In genomic region chr17:8314797-8315739, GRCh38 we compare ENCODE assay signal across 19 cellular contexts. TPM values are rescaled to one million over a fixed set of nuclear protein-coding genes. Genes with fewer than 3 reads are reported as not detected.
DNase-seq lines count a peak whose midpoint lies in the region; FAIRE-seq and TF ChIP-seq lines count a peak whose summit lies in the region.
"Had no signal": no experiment of that assay in that cellular context is flagged by ENCODE, and none has a peak within 500 bp of the region (broad histone marks: within the 10 kb centered on the region; RNA-seq: fewer than 3 reads in every experiment).

No MANE protein-coding gene starts in this region.

- H3K27me3 ChIP-seq in keratinocyte (ENCODE audit: control insufficient read depth, extremely low read depth, insufficient read depth, low read length), result peaks cover 43% of the 10 kb centered on the region
- H3K27me3 ChIP-seq in parathyroid adenoma (ENCODE audit: control insufficient read depth, insufficient read depth, low read length), result no peaks in the 10 kb centered on the region
- no peaks in the 10 kb centered on the region for H3K27me3 ChIP-seq in effector memory CD4-positive, alpha-beta T cell (replicated peaks; ENCODE audit: control insufficient read depth, insufficient read depth, low read length, poor library complexity, severe bottlenecking)
- H3K27me3 ChIP-seq: SJCRH30 had no signal

- H3K4me2 ChIP-seq in keratinocyte (ENCODE audit: control insufficient read depth, extremely low read depth, insufficient read depth, low read depth, low read length), result peak overlapping the region; percentile 60
- H3K4me2 ChIP-seq in parathyroid adenoma (ENCODE audit: low read length), result peak overlapping the region; percentile 24

- H3K4me1 ChIP-seq in HEK293 (ENCODE audit: control insufficient read depth, insufficient read depth, low read length) (no peaks in the 10 kb centered on the region), keratinocyte (ENCODE audit: control insufficient read depth, extremely low read depth, insufficient read depth, low read length) (peaks cover 6% of the 10 kb centered on the region), parathyroid adenoma (peaks cover 8% of the 10 kb centered on the region)
- no peaks in the 10 kb centered on the region for H3K4me1 ChIP-seq in effector memory CD4-positive, alpha-beta T cell (ENCODE audit: control insufficient read depth, insufficient read depth, low read length, poor library complexity, severe bottlenecking)

- CTCF ChIA-PET in HEK293 (lab: Yijun Ruan, JAX), result interaction anchor here (0.9 to 1.2 kb wide), 4 partner anchors 11 to 242 kb away, joined by 3 to 5 read pairs (median 3); no protein-coding TSS in a partner anchor

- H3K4me3 Mint-ChIP-seq in chondrocyte (ENCODE audit: unreplicated experiment), result peak overlapping the region; percentile 52

- POLR2A ChIA-PET in HEK293 (lab: Yijun Ruan, JAX), result interaction anchor here (0.6 kb wide), 1 partner anchor 423 kb away, joined by 4 read pairs; no protein-coding TSS in a partner anchor

- H3K36me3 ChIP-seq in HEK293 (ENCODE audit: control insufficient read depth in 2 of 2, insufficient read depth in 1 of 2, low read length in 2 of 2) (no peaks in the 10 kb centered on the region), keratinocyte (ENCODE audit: control insufficient read depth in 2 of 2, extremely low read depth in 1 of 2, insufficient read depth in 2 of 2, low read length in 2 of 2) (no peaks in the 10 kb centered on the region), parathyroid adenoma (ENCODE audit: control insufficient read depth, insufficient read depth, low read length) (no peaks in the 10 kb centered on the region)
- H3K36me3 ChIP-seq in effector memory CD4-positive, alpha-beta T cell (ENCODE audit: control insufficient read depth, insufficient read depth, low read length), result no peaks in the 10 kb centered on the region
- H3K36me3 ChIP-seq: SJCRH30 had no signal

- H3K36me3 Mint-ChIP-seq in chondrocyte (ENCODE audit: low read depth), result no peaks in the 10 kb centered on the region

- H3K27ac ChIP-seq in HEK293 (ENCODE audit: extremely low read depth, low read depth, low read length), result no peak overlapping the region
- no peak overlapping the region for H3K27ac ChIP-seq in keratinocyte (ENCODE audit: control insufficient read depth, insufficient read depth, low read length)
- no peak overlapping the region for H3K27ac ChIP-seq in parathyroid adenoma
- no peak overlapping the region for H3K27ac ChIP-seq in effector memory CD4-positive, alpha-beta T cell (ENCODE audit: insufficient read depth, low read length, poor library complexity, severe bottlenecking)
- H3K27ac ChIP-seq: SJCRH30 had no signal

- TF ChIP-seq CTCF in HEK293 (tag by site-specific recombination; IDR thresholded peaks at IDR 0.05), result no peak
- TF ChIP-seq CTCF in chondrocyte (IDR thresholded peaks at IDR 0.05), result no peak
- TF ChIP-seq CTCF in keratinocyte (optimal IDR thresholded peaks at IDR 0.05 in 1 of 3, IDR thresholded peaks at IDR 0.05 in 1 of 3, conservative IDR thresholded peaks at IDR 0.05 in 1 of 3; ENCODE audit: extremely low read depth in 1 of 3, insufficient read depth in 2 of 3, low read length in 3 of 3), result no peak
- no peak for TF ChIP-seq CTCF in parathyroid adenoma (IDR thresholded peaks at IDR 0.05)

- no peaks in the 10 kb centered on the region for H3K9me1 ChIP-seq in keratinocyte (ENCODE audit: control insufficient read depth, extremely low read depth, insufficient read depth, low read length)

- no peaks in the 10 kb centered on the region for H3K9me3 Mint-ChIP-seq in chondrocyte (ENCODE audit: low read depth)

- dilution Hi-C loops in keratinocyte (cut with MboI; ENCODE audit: extremely low pct_ligation_motif_present, low sequenced_read_pairs), result no loop called here

- H3K27ac Mint-ChIP-seq in chondrocyte (ENCODE audit: unreplicated experiment), result no peak overlapping the region

- no peaks in the 10 kb centered on the region for H4K20me1 ChIP-seq in keratinocyte (ENCODE audit: control insufficient read depth, extremely low read depth, insufficient read depth, low read length)

- H3K9me3 ChIP-seq in HEK293 (ENCODE audit: control insufficient read depth, insufficient read depth, low read depth, low read length), result no peaks in the 10 kb centered on the region
- no peaks in the 10 kb centered on the region for H3K9me3 ChIP-seq in keratinocyte (ENCODE audit: control insufficient read depth, low read depth, low read length)
- no peaks in the 10 kb centered on the region for H3K9me3 ChIP-seq in parathyroid adenoma (ENCODE audit: control insufficient read depth, low read length)
- no peaks in the 10 kb centered on the region for H3K9me3 ChIP-seq in effector memory CD4-positive, alpha-beta T cell (ENCODE audit: control insufficient read depth, low read length)
- H3K9me3 ChIP-seq: SJCRH30 had no signal

- H3K79me2 ChIP-seq in keratinocyte (ENCODE audit: control insufficient read depth, insufficient read depth, low read length) (no peaks in the 10 kb centered on the region), parathyroid adenoma (no peaks in the 10 kb centered on the region)

- DNase-seq in chondrocyte (ENCODE audit: low spot score) (peak; percentile 42), keratinocyte (ENCODE audit: low read depth, low spot score) (no peak), NCI-H2196 treated with DMSO at 0.1 percent for 48 hours (lab: John Stamatoyannopoulos, UW; ENCODE audit: unreplicated experiment) (no peak), NCI-H2227 (lab: John Stamatoyannopoulos, UW; ENCODE audit: unreplicated experiment) (no peak)
- DNase-seq in effector memory CD4-positive, alpha-beta T cell, result no peak
- no peak for DNase-seq in stimulated activated CD4-positive, alpha-beta T cell treated with anti-CD3 and anti-CD28 coated beads, Interleukin-2, amount 100 ng/mL, for 48 hours
- DNase-seq: activated effector memory CD4-positive, alpha-beta T cell treated with Interleukin-2 at 50 U/mL for 16 hours; C1 segment of cervical spinal cord; DMS79 treated with DMSO at 0.1 percent for 48 hours; head of caudate nucleus; NCI-H2171; SJCRH30; stimulated activated CD4-positive, alpha-beta T cell treated with anti-CD3 and anti-CD28 coated beads, Interleukin-4, amount 100 ng/mL, for 24 hours had no signal

- peaks cover 40% of the 10 kb centered on the region for H3K27me3 Mint-ChIP-seq in chondrocyte (ENCODE audit: low read depth)

- H2AFZ ChIP-seq in keratinocyte (ENCODE audit: control insufficient read depth, low read length) (peak overlapping the region; percentile 46), parathyroid adenoma (peak overlapping the region; percentile 82)

- H3K4me3 ChIP-seq in HEK293 (ENCODE audit: low read depth, low read length), result no peak overlapping the region
- H3K4me3 ChIP-seq in keratinocyte (ENCODE audit: control insufficient read depth in 2 of 3, extremely low read depth in 1 of 3, insufficient read depth in 2 of 3, low read depth in 1 of 3, low read length in 3 of 3), result peak overlapping the region in 1 of 3 experiments; percentile 27
- no peak overlapping the region for H3K4me3 ChIP-seq in parathyroid adenoma (ENCODE audit: low read depth, low read length)
- H3K4me3 ChIP-seq in effector memory CD4-positive, alpha-beta T cell (ENCODE audit: insufficient read depth, low read depth, low read length, poor library complexity, severe bottlenecking), result no peak overlapping the region
- H3K4me3 ChIP-seq: SJCRH30 had no signal

- H3K4me1 Mint-ChIP-seq in chondrocyte (ENCODE audit: low read depth), result peaks cover 7% of the 10 kb centered on the region

- H3K9ac ChIP-seq in keratinocyte (ENCODE audit: control insufficient read depth, extremely low read depth, insufficient read depth, low read length), result no peak overlapping the region
- no peak overlapping the region for H3K9ac ChIP-seq in parathyroid adenoma

- no peak for FAIRE-seq in keratinocyte (lab: Jason Lieb, UNC)
- FAIRE-seq: bronchial epithelial cell had no signal

TF ChIP-seq in HEK293, 187 proteins besides CTCF, POLR2A, EP300 and RAD21 (continues in another document):
- peak; percentile 53 for TF ChIP-seq GLIS2 (tag by site-specific recombination; IDR thresholded peaks at IDR 0.05)

RNA-seq across cellular contexts. Expression of gene ARHGEF15, which starts 5.0 kb away (rescaled TPM):
- total RNA-seq in chondrocyte, result not detected in 3 replicates
- not detected in 3 replicates for polyA plus RNA-seq in keratinocyte
- not detected for polyA plus RNA-seq in keratinocyte (2011; ENCODE audit: low read depth)
- polyA plus RNA-seq in keratinocyte (2011; cell fraction: cytosol; rRNA removed), result not detected in 2 replicates
- not detected in 2 replicates for polyA plus RNA-seq in keratinocyte (2011; cell fraction: nucleus; rRNA removed)
- polyA plus RNA-seq in keratinocyte (2012; ENCODE audit: low replicate concordance), result not detected in 2 replicates
- polyA minus RNA-seq in keratinocyte, result not detected in 3 replicates
- polyA minus RNA-seq in keratinocyte (2011; cell fraction: cytosol; rRNA and poly(A)+ RNA removed), result not detected
- not detected in 2 replicates for polyA minus RNA-seq in keratinocyte (2011; cell fraction: nucleus; rRNA and poly(A)+ RNA removed)
- total RNA-seq: bronchial epithelial cell, mononuclear cell had no signal

RNA-seq across cellular contexts. Expression of gene SLC25A35, which starts 19.9 kb away (rescaled TPM):
- 4.2 to 8.4 TPM (median 5.5 TPM) in 3 replicates for total RNA-seq in chondrocyte
- polyA plus RNA-seq in keratinocyte, result 0.71 to 1.3 TPM (median 1.1 TPM) in 3 replicates
- 0.12 TPM for polyA plus RNA-seq in keratinocyte (2011; ENCODE audit: low read depth)
- polyA plus RNA-seq in keratinocyte (2011; cell fraction: cytosol; rRNA removed), result 0.62 and 1.8 TPM in 2 replicates
- polyA plus RNA-seq in keratinocyte (2011; cell fraction: nucleus; rRNA removed), result 4.3 and 5.5 TPM in 2 replicates
- 0.96 and 1.9 TPM in 2 replicates for polyA plus RNA-seq in keratinocyte (2012; ENCODE audit: low replicate concordance)
- polyA minus RNA-seq in keratinocyte, result 0.53 to 2.7 TPM (median 1.1 TPM) in 3 replicates
- polyA minus RNA-seq in keratinocyte (2011; cell fraction: cytosol; rRNA and poly(A)+ RNA removed), result 1.7 TPM
- 0.70 and 0.84 TPM in 2 replicates for polyA minus RNA-seq in keratinocyte (2011; cell fraction: nucleus; rRNA and poly(A)+ RNA removed)

RNA-seq across cellular contexts. Expression of gene ODF4, which starts 24.6 kb away (rescaled TPM):
- not detected in 3 replicates for total RNA-seq in chondrocyte
- polyA plus RNA-seq in keratinocyte, result not detected in 3 replicates
- not detected for polyA plus RNA-seq in keratinocyte (2011; ENCODE audit: low read depth)
- polyA plus RNA-seq in keratinocyte (2011; cell fraction: cytosol; rRNA removed), result not detected in 2 replicates
- not detected in 2 replicates for polyA plus RNA-seq in keratinocyte (2011; cell fraction: nucleus; rRNA removed)
- not detected in 2 replicates for polyA plus RNA-seq in keratinocyte (2012; ENCODE audit: low replicate concordance)
- polyA minus RNA-seq in keratinocyte, result not detected in 3 replicates
- polyA minus RNA-seq in keratinocyte (2011; cell fraction: cytosol; rRNA and poly(A)+ RNA removed), result not detected
- not detected in 2 replicates for polyA minus RNA-seq in keratinocyte (2011; cell fraction: nucleus; rRNA and poly(A)+ RNA removed)
- total RNA-seq: bronchial epithelial cell, HT1080, mononuclear cell, SJCRH30, ureter had no signal

RNA-seq across cellular contexts. Expression of gene RANGRF, which starts 26.6 kb away (rescaled TPM):
- total RNA-seq in chondrocyte, result 19.8 to 24.5 TPM (median 21.2 TPM) in 3 replicates
- polyA plus RNA-seq in keratinocyte, result 21.3 to 28.7 TPM (median 24.4 TPM) in 3 replicates
- polyA plus RNA-seq in keratinocyte (2011; ENCODE audit: low read depth), result 9.5 TPM
- polyA plus RNA-seq in keratinocyte (2011; cell fraction: cytosol; rRNA removed), result 20.6 and 27.5 TPM in 2 replicates
- 14.3 and 15.3 TPM in 2 replicates for polyA plus RNA-seq in keratinocyte (2011; cell fraction: nucleus; rRNA removed)
- 23.5 and 34.8 TPM in 2 replicates for polyA plus RNA-seq in keratinocyte (2012; ENCODE audit: low replicate concordance)
- polyA minus RNA-seq in keratinocyte, result 15.2 to 24.3 TPM (median 19.3 TPM) in 3 replicates
- polyA minus RNA-seq in keratinocyte (2011; cell fraction: cytosol; rRNA and poly(A)+ RNA removed), result 27.6 TPM
- polyA minus RNA-seq in keratinocyte (2011; cell fraction: nucleus; rRNA and poly(A)+ RNA removed), result 3.9 and 5.9 TPM in 2 replicates
